8 cellular contexts compared by ENCODE assay signal in genomic region chr3:14948609-14949038, GRCh38. TPM values are rescaled to one million over a fixed set of nuclear protein-coding genes. Genes with fewer than 3 reads are reported as not detected.
DNase-seq lines count a peak whose midpoint lies in the region; ATAC-seq, FAIRE-seq and TF ChIP-seq lines count a peak whose summit lies in the region.

No MANE protein-coding gene starts in this region.

- H3K9me3 ChIP-seq in GM12878 (replicated peaks; ENCODE audit: control insufficient read depth, insufficient read depth, low read length) (no peaks in the 10 kb centered on the region), mesodermal cell (ENCODE audit: control insufficient read depth, low read length) (no peaks in the 10 kb centered on the region)

- peak overlapping the region; percentile 56 for H3K27ac Mint-ChIP-seq in stimulated activated naive CD8-positive, alpha-beta T cell treated with anti-CD3 and anti-CD28 coated beads, Interleukin-15, Interleukin-2, amounts not matched to agents 100 ng/mL and 50 ng/mL, for 24 hours

- BruUV-seq in GM12878 (replicated peaks; lab: Mats Ljungman, UMichigan): no TSS peak

- peaks cover 3% of the 10 kb centered on the region for H3K4me1 ChIP-seq in GM12878 (ENCODE audit: control insufficient read depth, insufficient read depth, low read length)
- H3K4me1 ChIP-seq in mesodermal cell (ENCODE audit: control insufficient read depth, insufficient read depth, low read length, poor library complexity, severe bottlenecking): peaks cover 15% of the 10 kb centered on the region

- DNase-seq in stimulated activated naive CD8-positive, alpha-beta T cell treated with anti-CD3 and anti-CD28 coated beads, Interleukin-15, Interleukin-2, amounts not matched to agents 100 U/mL and 50 U/mL, for 24 hours: no peak
- no peak for DNase-seq in GM12878 (ENCODE audit: low read depth, low spot score)
- DNase-seq in HTR-8/SVneo (ENCODE audit: insufficient read length, low spot score): no peak
- DNase-seq in DMS114 treated with DMSO at 0.1 percent for 48 hours (lab: John Stamatoyannopoulos, UW; ENCODE audit: unreplicated experiment): no peak
- no peak for DNase-seq in NCI-H1105 (lab: John Stamatoyannopoulos, UW)
- DNase-seq in NCI-H2171 (lab: John Stamatoyannopoulos, UW): no peak

- no peak for ATAC-seq in stimulated activated naive CD8-positive, alpha-beta T cell treated with anti-CD3 and anti-CD28 coated beads, Interleukin-15, Interleukin-2, amounts not matched to agents 100 U/mL and 50 U/mL, for 24 hours
- peak; percentile 2 for ATAC-seq in GM12878

- POLR2A ChIA-PET in GM12878 (lab: Charles Lee): interaction anchor here (0.7 to 1.5 kb wide), 7 partner anchors 8 to 297 kb away, joined by 3 to 4 read pairs (median 3); partner anchors contain the start of gene CCDC174

- H4K20me1 ChIP-seq in GM12878 (ENCODE audit: control insufficient read depth, insufficient read depth): no peaks in the 10 kb centered on the region

- H3K4me3 Mint-ChIP-seq in stimulated activated naive CD8-positive, alpha-beta T cell treated with anti-CD3 and anti-CD28 coated beads, Interleukin-15, Interleukin-2, amounts not matched to agents 100 ng/mL and 50 ng/mL, for 24 hours: peak overlapping the region; percentile 98

- TF ChIP-seq RAD21 in GM12878 (IDR thresholded peaks at IDR 0.05; ENCODE audit: insufficient read depth, low read depth, low read length): no peak

- H3K4me1 Mint-ChIP-seq in stimulated activated naive CD8-positive, alpha-beta T cell treated with anti-CD3 and anti-CD28 coated beads, Interleukin-15, Interleukin-2, amounts not matched to agents 100 ng/mL and 50 ng/mL, for 24 hours (ENCODE audit: low read depth): peaks cover 50% of the 10 kb centered on the region

- H3K9ac ChIP-seq in GM12878 (ENCODE audit: control insufficient read depth, insufficient read depth, low read length): peak overlapping the region; percentile 82

- H3K36me3 Mint-ChIP-seq in stimulated activated naive CD8-positive, alpha-beta T cell treated with anti-CD3 and anti-CD28 coated beads, Interleukin-15, Interleukin-2, amounts not matched to agents 100 ng/mL and 50 ng/mL, for 24 hours (ENCODE audit: low read depth): peaks cover 44% of the 10 kb centered on the region

- H3K27ac ChIP-seq in GM12878 (ENCODE audit: control insufficient read depth, insufficient read depth) (peak overlapping the region; percentile 52), mesodermal cell (ENCODE audit: low read depth, low read length, severe bottlenecking) (peak overlapping the region; percentile 51)

- SMC1A ChIA-PET in GM12878 (lab: Charles Lee; ENCODE audit: uncharacterized antibody, unreplicated experiment): interaction anchor here (0.6 to 1.7 kb wide), 4 partner anchors 9 to 81 kb away, joined by 3 to 12 read pairs (median 4); no protein-coding TSS in a partner anchor

- intact Hi-C loops in GM12878 (cut with micrococcal nuclease; ENCODE audit: unreplicated experiment): loop anchor here (2.0 to 5.0 kb wide), 3 partner anchors 40 to 119 kb away; partner anchors contain the start of gene MRPS25

- RAD21 ChIA-PET in GM12878 (lab: Charles Lee; ENCODE audit: unreplicated experiment): interaction anchor here (0.8 to 1.6 kb wide), 6 partner anchors 8 to 297 kb away, joined by 3 to 5 read pairs (median 3); partner anchors contain the start of genes CCDC174 and MRPS25

- peak overlapping the region; percentile 80 for H2AFZ ChIP-seq in GM12878 (ENCODE audit: control insufficient read depth, low read depth, low read length)

- H3K4me2 ChIP-seq in GM12878 (ENCODE audit: control insufficient read depth, insufficient read depth): peak overlapping the region; percentile 60

- H3K36me3 ChIP-seq in GM12878 (ENCODE audit: control insufficient read depth in 2 of 2, insufficient read depth in 2 of 2, low read length in 1 of 2): peaks cover 0 to 6% of the 10 kb centered on the region in 2 experiments
- H3K36me3 ChIP-seq in mesodermal cell (ENCODE audit: control insufficient read depth, insufficient read depth, low read length): peaks cover 35% of the 10 kb centered on the region

- no peaks in the 10 kb centered on the region for H3K27me3 ChIP-seq in GM12878 (replicated peaks in 1 of 2; ENCODE audit: control insufficient read depth in 2 of 2, insufficient read depth in 2 of 2, low read length in 1 of 2)

- peak; percentile 70 for TF ChIP-seq POLR2A in GM12878 (IDR thresholded peaks at IDR 0.05; ENCODE audit: low read depth, low read length)

- FAIRE-seq in GM12878 (lab: Jason Lieb, UNC) (no peak), HTR-8/SVneo (lab: Jason Lieb, UNC) (no peak)

- no peaks in the 10 kb centered on the region for H3K27me3 Mint-ChIP-seq in stimulated activated naive CD8-positive, alpha-beta T cell treated with anti-CD3 and anti-CD28 coated beads, Interleukin-15, Interleukin-2, amounts not matched to agents 100 ng/mL and 50 ng/mL, for 24 hours

- CTCF ChIA-PET in GM12878 (lab: Yijun Ruan, JAX): interaction anchor here (0.9 kb wide), 1 partner anchor 150 kb away, joined by 3 read pairs; the partner anchor contains the start of gene RBSN

- H3K4me3 ChIP-seq in GM12878 (peak overlapping the region; percentile 78), mesodermal cell (ENCODE audit: extremely low read depth, insufficient read depth, low read length, poor library complexity, severe bottlenecking) (peak overlapping the region; percentile 88)

- WGBS in GM12878 (ENCODE audit: insufficient coverage, insufficient replicate concordance, low lambda C conversion rate, missing lambda C conversion rate): 3% methylated on average over 23 of the region's 26 CpGs
- 2 to 4% methylated on average over 23 to 26 of the region's 26 CpGs for WGBS in mesodermal cell (ENCODE audit: insufficient coverage in 2 of 2), 2 experiments

- in situ Hi-C loops in GM12878 (cut with MboI): no loop called here

- H3K9me3 Mint-ChIP-seq in stimulated activated naive CD8-positive, alpha-beta T cell treated with anti-CD3 and anti-CD28 coated beads, Interleukin-15, Interleukin-2, amounts not matched to agents 100 ng/mL and 50 ng/mL, for 24 hours: no peaks in the 10 kb centered on the region

- no peak for TF ChIP-seq EP300 in GM12878 (IDR thresholded peaks at IDR 0.05; ENCODE audit: borderline replicate concordance in 1 of 2, control insufficient read depth in 1 of 2, low read depth in 2 of 2, low read length in 2 of 2)

- H3K79me2 ChIP-seq in GM12878 (ENCODE audit: control insufficient read depth, insufficient read depth, low read length): peaks cover 71% of the 10 kb centered on the region

- TF ChIP-seq CTCF in GM12878 (IDR thresholded peaks at IDR 0.05 in 2 of 3, conservative IDR thresholded peaks at IDR 0.05 in 1 of 3; ENCODE audit: control insufficient read depth in 2 of 3, extremely low read depth in 1 of 3, insufficient read depth in 1 of 3, low read depth in 3 of 3, low read length in 3 of 3): no peak

TF ChIP-seq in GM12878, 131 proteins besides CTCF, POLR2A, EP300 and RAD21:
- TF ChIP-seq YY1 (IDR thresholded peaks at IDR 0.05; ENCODE audit: low read depth, low read length) (peak; percentile 67; the same call in 1 of the 2 replicates), CBX5 (IDR thresholded peaks at IDR 0.05; ENCODE audit: low read depth) (no peak), STAT1 (conservative IDR thresholded peaks at IDR 0.05) (no peak), PML (IDR thresholded peaks at IDR 0.05; ENCODE audit: low read length) (peak; percentile 15; the same call in 1 of the 2 replicates), EGR1 (IDR thresholded peaks at IDR 0.05; ENCODE audit: borderline replicate concordance in 1 of 2, low read depth in 2 of 2, low read length in 2 of 2) (0 out of 3 replicates have a peak, but pooled peaks of 1 of the 2 experiments have one; percentile 23), TAF1 (IDR thresholded peaks at IDR 0.05; ENCODE audit: borderline replicate concordance, low read depth, low read length) (0 out of 2 replicates have a peak, but pooled peaks have one; percentile 21), TCF12 (IDR thresholded peaks at IDR 0.05; ENCODE audit: low read depth, low read length) (0 out of 2 replicates have a peak, but pooled peaks have one; percentile 6), RAD51 (IDR thresholded peaks at IDR 0.05) (no peak)

RNA-seq across cellular contexts. Expression of gene NR2C2, which starts 1.2 kb away (rescaled TPM):
- 159 and 163 TPM in 2 replicates for total RNA-seq in GM12878 (2013; cell fraction: nucleolus; rRNA removed)
- total RNA-seq in GM12878 (2014; rRNA removed) (22.8 and 23.2 TPM in 2 replicates), GM12878 (2014; rRNA removed; fragmentation: Illumina TruSeq; extraction: Trizol) (16.9 and 18.0 TPM in 2 replicates), GM12878 (2021) (28.2 and 30.3 TPM in 2 replicates)
- polyA plus RNA-seq in GM12878 (2011; ENCODE audit: low read depth): 8.9 TPM
- polyA plus RNA-seq in GM12878 (2011; rRNA removed) (18.6 and 20.3 TPM in 2 replicates), GM12878 (2014; fragmentation: Illumina TruSeq; extraction: Trizol) (19.7 and 22.1 TPM in 2 replicates), GM12878 (2014; fragmentation: Nextera tagmentation; extraction: Ambion mirVana) (1 to 10 TPM; 2.7 to 4.5 TPM), GM12878 (2014; rRNA removed) (16.8 and 21.2 TPM in 2 replicates), GM12878 (2016; fragmentation: Nextera tagmentation; extraction: Ambion mirVana) (10 to 100 TPM in 1 of 2 experiments, 1 to 10 TPM in 1; 7.3 to 16.1 TPM)
- polyA plus RNA-seq in GM12878 (2011; cell fraction: cytosol; rRNA removed): 12.8 and 14.0 TPM in 2 replicates
- 85.1 and 85.9 TPM in 2 replicates for polyA plus RNA-seq in GM12878 (2011; cell fraction: nucleus; rRNA removed)
- 12.6 and 14.3 TPM in 2 replicates for polyA plus RNA-seq in GM12878 (2012)
- polyA minus RNA-seq in GM12878 (2011; rRNA and poly(A)+ RNA removed): 34.5 and 35.7 TPM in 2 replicates
- polyA minus RNA-seq in GM12878 (2011; cell fraction: cytosol; rRNA and poly(A)+ RNA removed): 10.7 and 18.3 TPM in 2 replicates
- polyA minus RNA-seq in GM12878 (2011; cell fraction: nucleus; rRNA and poly(A)+ RNA removed): 37.5 and 70.9 TPM in 2 replicates
- polyA plus RNA-seq in mesodermal cell (2013, experiment 1 of 2): 32.8 TPM
- 29.5 TPM for polyA plus RNA-seq in mesodermal cell (2013, experiment 2 of 2)
